Comparison of ENCODE assay signal across 1 cellular context in genomic region chr12:93572712-93573551, GRCh38.
TF ChIP-seq lines count a peak whose summit lies in the region.

No MANE protein-coding gene starts in this region.

TF ChIP-seq in K562, 482 proteins besides CTCF, POLR2A, EP300 and RAD21 (continued from another document):
- TF ChIP-seq ZMIZ1 (IDR thresholded peaks at IDR 0.05; ENCODE audit: low read depth in 2 of 2, low read length in 2 of 2) (no peak), RHOXF2B (CRISPR knock-in tag; conservative IDR thresholded peaks at IDR 0.05) (no peak), BHLHE40 (IDR thresholded peaks at IDR 0.05; ENCODE audit: low read length) (no peak), ARHGAP35 (IDR thresholded peaks at IDR 0.05; ENCODE audit: partially characterized antibody) (no peak), SETDB1 (IDR thresholded peaks at IDR 0.05; ENCODE audit: low read length) (no peak), HNRNPH1 (optimal IDR thresholded peaks at IDR 0.05; ENCODE audit: low read depth, low read length) (no peak), ID3 (CRISPR knock-in tag; IDR thresholded peaks at IDR 0.05) (no peak), ID3 (tag; IDR thresholded peaks at IDR 0.05) (no peak), FOXP4 (CRISPR knock-in tag; IDR thresholded peaks at IDR 0.05; ENCODE audit: borderline replicate concordance) (0 out of 2 replicates have a peak, but pooled peaks have one; percentile 5), RAD51 (IDR thresholded peaks at IDR 0.05; ENCODE audit: borderline replicate concordance, low read depth) (no peak), LEF1 (IDR thresholded peaks at IDR 0.05) (no peak), ELF2 (CRISPR knock-in tag; IDR thresholded peaks at IDR 0.05) (no peak), ZNF511 (CRISPR knock-in tag; IDR thresholded peaks at IDR 0.05) (0 out of 2 replicates have a peak, but pooled peaks have one; percentile 16), MXI1 (IDR thresholded peaks at IDR 0.05; ENCODE audit: low read depth, low read length) (no peak), FOXK2 (conservative IDR thresholded peaks at IDR 0.05 in 1 of 2, IDR thresholded peaks at IDR 0.05 in 1 of 2; ENCODE audit: low read depth in 2 of 2) (no peak), HSF4 (CRISPR knock-in tag; IDR thresholded peaks at IDR 0.05; ENCODE audit: borderline replicate concordance) (no peak), FOXA3 (CRISPR knock-in tag; conservative IDR thresholded peaks at IDR 0.05 in 1 of 2, IDR thresholded peaks at IDR 0.05 in 1 of 2) (no peak; a peak in 1 of 4 replicates), CBX5 (IDR thresholded peaks at IDR 0.05; ENCODE audit: borderline replicate concordance, low read depth) (no peak), U2AF1 (optimal IDR thresholded peaks at IDR 0.05; ENCODE audit: low read depth, low read length) (no peak), ZC3H4 (CRISPR knock-in tag; IDR thresholded peaks at IDR 0.05; ENCODE audit: borderline replicate concordance) (no peak), NFYB (IDR thresholded peaks at IDR 0.05; ENCODE audit: extremely low read depth, insufficient read length) (no peak), BCLAF1 (IDR thresholded peaks at IDR 0.05; ENCODE audit: borderline replicate concordance in 1 of 2, control insufficient read depth in 1 of 2, low read depth in 2 of 2, low read length in 1 of 2) (no peak), ZNF133 (CRISPR knock-in tag; IDR thresholded peaks at IDR 0.05) (no peak), GTF3C2 (IDR thresholded peaks at IDR 0.05; ENCODE audit: borderline replicate concordance, extremely low read depth, insufficient read length) (no peak), ATF2 (CRISPR knock-in tag; IDR thresholded peaks at IDR 0.05) (no peak), RBM25 (IDR thresholded peaks at IDR 0.05; ENCODE audit: low read depth, low read length, severe bottlenecking) (no peak), SNAPC5 (CRISPR knock-in tag; IDR thresholded peaks at IDR 0.05) (no peak), SMC3 (conservative IDR thresholded peaks at IDR 0.05; ENCODE audit: insufficient read depth, low read depth, low read length) (no peak), THAP7 (CRISPR knock-in tag; IDR thresholded peaks at IDR 0.05) (no peak), RCOR1 (IDR thresholded peaks at IDR 0.05; ENCODE audit: borderline replicate concordance in 1 of 2, low read depth in 2 of 2, low read length in 2 of 2) (no peak), EGR1 (conservative IDR thresholded peaks at IDR 0.05) (no peak), ARID3B (CRISPR knock-in tag; IDR thresholded peaks at IDR 0.05; ENCODE audit: borderline replicate concordance) (no peak), XRCC4 (IDR thresholded peaks at IDR 0.05; ENCODE audit: extremely low read depth, insufficient read depth, insufficient read length) (no peak), TAF9B (IDR thresholded peaks at IDR 0.05; ENCODE audit: partially characterized antibody) (no peak), ZNF561 (CRISPR knock-in tag; conservative IDR thresholded peaks at IDR 0.05) (no peak), CBX8 (IDR thresholded peaks at IDR 0.05; ENCODE audit: borderline replicate concordance, extremely low read depth, low read depth, low read length, poor library complexity, severe bottlenecking) (no peak), ZNF282 (CRISPR knock-in tag; IDR thresholded peaks at IDR 0.05) (no peak), ZKSCAN1 (IDR thresholded peaks at IDR 0.05; ENCODE audit: low read depth, low read length) (no peak), MAFG (tag; conservative IDR thresholded peaks at IDR 0.05) (no peak), RBM22 (IDR thresholded peaks at IDR 0.05; ENCODE audit: low read depth, low read length, poor library complexity, severe bottlenecking) (peak; percentile 88), BCOR (IDR thresholded peaks at IDR 0.05) (no peak), KLF6 (CRISPR knock-in tag; IDR thresholded peaks at IDR 0.05; ENCODE audit: borderline replicate concordance) (no peak), E2F3 (CRISPR knock-in tag; IDR thresholded peaks at IDR 0.05) (no peak), FOXP1 (CRISPR knock-in tag; IDR thresholded peaks at IDR 0.05) (0 out of 2 replicates have a peak, but pooled peaks have one; percentile 49), MYNN (IDR thresholded peaks at IDR 0.05) (no peak), MYNN (CRISPR knock-in tag; IDR thresholded peaks at IDR 0.05) (no peak), SAFB2 (IDR thresholded peaks at IDR 0.05; ENCODE audit: borderline replicate concordance, low read depth, low read length, severe bottlenecking) (no peak), TARDBP (IDR thresholded peaks at IDR 0.05) (no peak), EHMT2 (IDR thresholded peaks at IDR 0.05) (no peak), ZC3H11A (IDR thresholded peaks at IDR 0.05; ENCODE audit: low read depth, low read length) (no peak), ZNF277 (CRISPR knock-in tag; IDR thresholded peaks at IDR 0.05; ENCODE audit: borderline replicate concordance) (no peak), ZNF644 (tag; IDR thresholded peaks at IDR 0.05; ENCODE audit: low read depth) (no peak)
